ENCODE assay signal across 9 cellular contexts in genomic region chr1:117215019-117215418, GRCh38. TPM values are rescaled to one million over a fixed set of nuclear protein-coding genes. Genes with fewer than 3 reads are reported as not detected.
"Had no signal": no experiment of that assay in that cellular context is flagged by ENCODE, and none has a peak within 500 bp of the region (broad histone marks: within the 10 kb centered on the region; RNA-seq: fewer than 3 reads in every experiment).

No MANE protein-coding gene starts in this region.

- DNase-seq: GDM1, GF-D8 had no signal

- FAIRE-seq: G401.6, GM12878, GM12891, GM12892, GM18507, GM19239 had no signal

- ATAC-seq: GM12878 had no signal

- H3K4me3 ChIP-seq: GM12878 had no signal

RNA-seq across cellular contexts. Expression of gene VTCN1, which starts 4.3 kb away (rescaled TPM):
- total RNA-seq: G401, GM12878 had no signal
- polyA plus RNA-seq: GM12878 had no signal
